1 cellular context compared by ENCODE assay signal in the genomic region with DNA sequence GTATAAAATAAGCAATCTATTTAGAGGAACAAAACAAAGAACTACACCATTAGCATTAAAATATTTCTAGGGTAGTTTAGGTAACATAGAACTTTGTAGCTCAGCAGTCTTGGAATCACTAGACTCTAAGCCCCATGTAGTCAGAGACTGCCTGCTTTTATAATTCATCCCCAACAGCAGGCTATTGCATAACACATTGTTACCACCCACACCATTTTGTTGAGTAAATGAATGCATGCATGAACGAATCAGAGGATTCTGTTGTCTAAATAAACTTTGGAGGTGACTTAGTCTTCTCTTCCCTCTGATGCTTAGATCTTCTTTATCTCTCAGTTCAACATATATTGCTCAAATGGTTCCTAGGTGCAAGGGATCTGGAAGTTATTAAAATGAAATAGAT.
TF ChIP-seq lines count a peak whose summit lies in the region.

No MANE protein-coding gene starts in this region.

TF ChIP-seq in IMR-90, 13 proteins besides CTCF, POLR2A, EP300 and RAD21 (continued from another document):
- TF ChIP-seq NFE2L2 (IDR thresholded peaks at IDR 0.05; ENCODE audit: low read depth, low read length): no peak
